In the genomic region with DNA sequence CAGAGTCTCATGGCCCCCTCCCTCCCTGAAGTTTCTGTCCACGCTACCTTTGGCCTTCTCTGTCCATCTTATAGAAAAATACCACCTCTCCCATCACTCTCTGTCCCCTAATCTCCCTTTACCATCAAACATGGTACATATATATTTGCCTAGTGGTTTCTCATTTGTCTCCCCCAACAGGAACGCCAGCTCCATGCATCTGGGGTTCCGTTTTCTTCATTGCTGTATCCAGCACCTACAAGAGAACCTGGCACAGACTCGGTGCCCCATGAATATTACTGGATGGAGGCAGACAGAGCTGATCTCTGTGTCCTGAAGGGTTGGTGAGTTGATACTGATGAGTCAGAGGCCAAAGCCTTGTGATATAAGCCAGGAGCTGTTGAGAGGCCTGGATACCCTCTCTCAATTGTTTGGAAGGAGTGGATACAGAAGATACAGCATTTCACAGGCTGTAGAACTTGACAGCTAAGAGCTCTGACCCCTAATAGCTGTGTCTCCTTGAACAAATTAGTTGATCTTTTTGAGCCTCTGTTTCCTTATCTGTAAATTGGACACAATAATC, we compare ENCODE assay signal across 1 cellular context.
TF ChIP-seq lines count a peak whose summit lies in the region.

No MANE protein-coding gene starts in this region.

TF ChIP-seq in IMR-90, 13 proteins besides CTCF, POLR2A, EP300 and RAD21 (continued from another document):
- TF ChIP-seq MXI1 (IDR thresholded peaks at IDR 0.05; ENCODE audit: borderline replicate concordance, low read depth, low read length) (no peak), CHD1 (IDR thresholded peaks at IDR 0.05; ENCODE audit: low read depth, low read length) (no peak), MAZ (IDR thresholded peaks at IDR 0.05; ENCODE audit: borderline replicate concordance, low read depth, low read length) (no peak), NFE2L2 (IDR thresholded peaks at IDR 0.05; ENCODE audit: low read depth, low read length) (no peak), RCOR1 (IDR thresholded peaks at IDR 0.05; ENCODE audit: insufficient replicate concordance, low read length) (no peak), MAFK (IDR thresholded peaks at IDR 0.05; ENCODE audit: low read depth, low read length) (no peak)
